In the genomic region with DNA sequence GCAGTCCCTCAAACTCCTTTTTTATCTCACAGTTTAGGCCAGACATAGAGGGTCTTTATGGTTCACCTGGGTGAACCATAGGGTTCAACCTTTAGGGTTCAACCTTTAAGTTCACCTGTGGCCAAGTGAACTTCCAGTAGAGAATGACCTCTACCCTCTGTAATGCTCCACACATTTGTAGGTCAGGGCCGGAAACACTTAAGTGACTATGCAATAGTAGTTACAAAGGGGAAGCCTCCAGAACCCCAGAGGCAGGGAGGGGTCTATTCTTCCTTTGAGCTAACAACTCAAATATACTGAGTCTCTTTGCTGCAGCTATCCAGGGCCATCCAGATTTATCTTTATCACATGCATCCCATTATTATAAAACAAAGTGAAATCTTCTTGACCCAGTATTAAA, we compare ENCODE assay signal across 16 cellular contexts.
DNase-seq lines count a peak whose midpoint lies in the region; ATAC-seq, FAIRE-seq and TF ChIP-seq lines count a peak whose summit lies in the region.
"Had no signal": no experiment of that assay in that cellular context is flagged by ENCODE, and none has a peak within 500 bp of the region (broad histone marks: within the 10 kb centered on the region; RNA-seq: fewer than 3 reads in every experiment).

No MANE protein-coding gene starts in this region.

- no peak for FAIRE-seq in pancreas (lab: Jason Lieb, UNC)
- FAIRE-seq: RCC 7860 had no signal

- no peak for TF ChIP-seq POLR2A in Peyer's patch (IDR thresholded peaks at IDR 0.05)

- CTCF ChIA-PET in Panc1 (lab: Charles Lee) = no interaction called here

- H3K4me1 ChIP-seq in HUES48 (ENCODE audit: control insufficient read depth, insufficient read depth, low read length) = peaks cover 42% of the 10 kb centered on the region
- peaks cover 52% of the 10 kb centered on the region for H3K4me1 ChIP-seq in Panc1 (ENCODE audit: control insufficient read depth, insufficient read depth, low read length)
- H3K4me1 ChIP-seq in upper lobe of right lung = no peaks in the 10 kb centered on the region
- peaks cover 8 to 18% (median 11%) of the 10 kb centered on the region in 3 donors for H3K4me1 ChIP-seq in pancreas
- no peaks in the 10 kb centered on the region for H3K4me1 ChIP-seq in Peyer's patch

- intact Hi-C loops in Panc1 (cut with micrococcal nuclease; ENCODE audit: unreplicated experiment) = loop anchor here (5.0 kb wide), 1 partner anchor 99 kb away; a partner anchor contains a TSS
- intact Hi-C loops in upper lobe of right lung (cut with DNase I) = no loop called here
- intact Hi-C loops in pancreas (cut with DNase I) = no loop called here

- no peak for ATAC-seq in Panc1
- ATAC-seq in upper lobe of right lung = peak; percentile 30
- no peak for ATAC-seq in pancreas
- no peak for ATAC-seq in HG03175 (IDR thresholded peaks at IDR 0.05; ENCODE audit: unreplicated experiment)

- POLR2A ChIA-PET in Panc1 (lab: Charles Lee) = interaction anchor here (0.6 to 1.2 kb wide), 2 partner anchors 100 to 653 kb away, joined by 3 read pairs; a partner anchor contains a TSS

- DNase-seq in Panc1 (ENCODE audit: low read depth, low spot score) (no peak), iPS DF 19.7 (ENCODE audit: low read depth, low spot score) (peak; percentile 9), upper lobe of right lung (no peak), pancreas (no peak), Peyer's patch (no peak)
- DNase-seq: EL, KG1, NCI-H1092 treated with DMSO at 0.1 percent for 48 hours, NCI-H2081 treated with DMSO at 0.1 percent for 48 hours, NCI-H510A, NCI-H774, Right ventricle myocardium superior, SK-N-SH had no signal

- BruUV-seq in Panc1 (replicated peaks; lab: Mats Ljungman, UMichigan) = no TSS peak

- TF ChIP-seq CTCF in Panc1 (IDR thresholded peaks at IDR 0.05) = no peak
- no peak for TF ChIP-seq CTCF in upper lobe of right lung (IDR thresholded peaks at IDR 0.05)
- no peak for TF ChIP-seq CTCF in pancreas (IDR thresholded peaks at IDR 0.05)
- no peak for TF ChIP-seq CTCF in Peyer's patch (IDR thresholded peaks at IDR 0.05)

- H3K9ac ChIP-seq in HUES48 (ENCODE audit: low read depth, low read length) = no peak overlapping the region
- H3K9ac ChIP-seq: SK-N-SH had no signal

- H3K27me3 ChIP-seq in HUES48 (ENCODE audit: control insufficient read depth, insufficient read depth, low read length) (no peaks in the 10 kb centered on the region), Panc1 (ENCODE audit: control insufficient read depth, insufficient read depth, low read length) (no peaks in the 10 kb centered on the region), upper lobe of right lung (no peaks in the 10 kb centered on the region), pancreas (no peaks in the 10 kb centered on the region), Peyer's patch (no peaks in the 10 kb centered on the region)

- WGBS in pancreas, 2 donors = 83 to 92% methylated on average over 1 of the region's 1 CpG

- no peaks in the 10 kb centered on the region for H3K36me3 ChIP-seq in HUES48 (ENCODE audit: control insufficient read depth, insufficient read depth, low read length)
- H3K36me3 ChIP-seq in Panc1 (ENCODE audit: control insufficient read depth, insufficient read depth, low read length) = no peaks in the 10 kb centered on the region
- no peaks in the 10 kb centered on the region for H3K36me3 ChIP-seq in upper lobe of right lung
- no peaks in the 10 kb centered on the region for H3K36me3 ChIP-seq in pancreas
- H3K36me3 ChIP-seq in Peyer's patch = peaks cover 0 to 5% (median 0%) of the 10 kb centered on the region in 3 donors

- in situ Hi-C loops in Panc1 (cut with HindIII; ENCODE audit: low pct_unique_long_range_greater_than_20kb, low sequenced_read_pairs) = no loop called here

- H3K9me3 ChIP-seq in HUES48 (ENCODE audit: control insufficient read depth, insufficient read depth, low read length) (no peaks in the 10 kb centered on the region), Panc1 (ENCODE audit: control insufficient read depth, insufficient read depth, low read depth, low read length) (no peaks in the 10 kb centered on the region), upper lobe of right lung (no peaks in the 10 kb centered on the region), pancreas (no peaks in the 10 kb centered on the region), Peyer's patch (no peaks in the 10 kb centered on the region)
- H3K9me3 ChIP-seq: SK-N-SH had no signal

- H3K27ac ChIP-seq in HUES48 (ENCODE audit: low read depth, low read length) (peak overlapping the region; percentile 46), Panc1 (ENCODE audit: low read length) (peak overlapping the region; percentile 87), upper lobe of right lung (no peak overlapping the region), pancreas (no peak overlapping the region), Peyer's patch (no peak overlapping the region)

- H3K4me3 ChIP-seq in HUES48 (ENCODE audit: low read depth, low read length) (no peak overlapping the region), Panc1 (ENCODE audit: low read depth in 2 of 2, low read length in 2 of 2) (no peak overlapping the region), upper lobe of right lung (no peak overlapping the region), pancreas (no peak overlapping the region), Peyer's patch (no peak overlapping the region)

Comparison
In these comparisons a context has a peak if more than half of its experiments do, and no peak if none do; other contexts are left out.
1. H3K27ac ChIP-seq: peak in HUES48 (single experiment) and Panc1 (single experiment); none in upper lobe of right lung (single experiment), pancreas (0 of 4) and Peyer's patch (0 of 4).